In the genomic region with DNA sequence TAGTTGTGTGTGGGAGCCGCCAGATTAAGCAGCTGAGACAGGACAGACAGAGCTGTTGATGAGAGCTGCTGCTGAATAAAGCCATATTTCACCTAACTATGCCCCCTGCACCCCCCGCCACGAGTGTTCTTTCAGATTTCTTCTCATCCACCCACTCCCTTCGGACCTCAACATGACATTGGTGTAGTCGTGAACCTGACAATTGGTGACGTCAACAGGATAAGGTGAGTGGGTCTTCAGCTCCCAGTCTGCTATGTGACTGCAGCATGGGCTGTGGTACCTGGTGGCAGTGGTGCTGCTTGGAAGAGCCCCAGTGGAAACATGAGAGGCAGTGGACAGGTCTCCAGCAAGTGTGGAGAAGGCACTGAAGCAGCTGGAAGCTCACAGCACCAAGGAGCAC, we compare ENCODE assay signal across 31 cellular contexts. TPM values are rescaled to one million over a fixed set of nuclear protein-coding genes. Genes with fewer than 3 reads are reported as not detected.
"Had no signal": no experiment of that assay in that cellular context is flagged by ENCODE, and none has a peak within 500 bp of the region (broad histone marks: within the 10 kb centered on the region; RNA-seq: fewer than 3 reads in every experiment).

No MANE protein-coding gene starts in this region.

- H3K36me3 ChIP-seq: ovary, spleen, stomach, thoracic aorta, thyroid gland, tibial nerve, upper lobe of left lung, vagina had no signal

- DNase-seq: naive B cell; naive thymus-derived CD8-positive, alpha-beta T cell; nephron progenitor cell; occipital lobe; ovary; psoas muscle; spleen; stimulated activated CD4-positive, alpha-beta T cell treated with anti-CD3 and anti-CD28 coated beads, Interleukin-12 subunit alpha, Interleukin-12 subunit beta, amount 100 ng/mL, for 4 hours; stimulated activated CD4-positive, alpha-beta T cell treated with anti-CD3 and anti-CD28 coated beads, Interleukin-1b, Interleukin-23, amount 100 ng/mL, for 48 hours; stimulated activated CD4-positive, alpha-beta T cell treated with anti-CD3 and anti-CD28 coated beads, Interleukin-4, amount 100 ng/mL, for 1 hour; stimulated activated CD4-positive, alpha-beta T cell treated with anti-CD3 and anti-CD28 coated beads, Interleukin-4, amount 100 ng/mL, for 4 hours; stimulated activated CD8-positive, alpha-beta memory T cell treated with anti-CD3 and anti-CD28 coated beads, Interleukin-4, amount 100 ng/mL, for 48 hours; stimulated activated naive B cell treated with anti-CD40 and anti-IgM and Interleukin-4, amounts not matched to agents 10 μg/mL and 1 μg/mL and 100 μg/mL, for 72 hours; stimulated activated naive CD4-positive, alpha-beta T cell treated with Interleukin-2 at 50 U/mL for 16 hours; stomach; thyroid gland; trophoblast cell; upper lobe of left lung had no signal

- H2AFZ ChIP-seq: parathyroid adenoma had no signal

- H3K79me2 ChIP-seq: parathyroid adenoma had no signal

- H3K27me3 Mint-ChIP-seq: natural killer cell treated with Interleukin-12 subunit alpha and Interleukin-12 subunit beta and Interleukin-15 and Interleukin-18, amount 100 ng/mL, for 72 hours; stimulated activated naive B cell treated with anti-CD40 and anti-IgM and Interleukin-4, amounts not matched to agents 10 μg/mL and 1 μg/mL and 100 μg/mL, for 72 hours; stimulated activated naive CD8-positive, alpha-beta T cell treated with anti-CD3 and anti-CD28 coated beads, Interleukin-15, Interleukin-2, amounts not matched to agents 100 ng/mL and 50 ng/mL, for 24 hours had no signal

- H3K4me3 Mint-ChIP-seq: naive B cell; naive thymus-derived CD8-positive, alpha-beta T cell; natural killer cell treated with Interleukin-12 subunit alpha and Interleukin-12 subunit beta and Interleukin-15 and Interleukin-18, amount 100 ng/mL, for 72 hours; nephron progenitor cell; neural crest cell; stimulated activated naive B cell treated with anti-CD40 and anti-IgM and Interleukin-4, amounts not matched to agents 10 μg/mL and 1 μg/mL and 100 μg/mL, for 72 hours; stimulated activated naive CD8-positive, alpha-beta T cell treated with anti-CD3 and anti-CD28 coated beads, Interleukin-15, Interleukin-2, amounts not matched to agents 100 ng/mL and 50 ng/mL, for 24 hours had no signal

- H3K27ac ChIP-seq: ovary, parathyroid adenoma, psoas muscle, skin epidermis, spleen, stomach, thoracic aorta, thyroid gland, tibial nerve, upper lobe of left lung, vagina had no signal

- H3K36me3 Mint-ChIP-seq: naive B cell; naive thymus-derived CD8-positive, alpha-beta T cell; natural killer cell treated with Interleukin-12 subunit alpha and Interleukin-12 subunit beta and Interleukin-15 and Interleukin-18, amount 100 ng/mL, for 72 hours; stimulated activated naive B cell treated with anti-CD40 and anti-IgM and Interleukin-4, amounts not matched to agents 10 μg/mL and 1 μg/mL and 100 μg/mL, for 72 hours had no signal

- H3K27ac Mint-ChIP-seq: naive thymus-derived CD8-positive, alpha-beta T cell; natural killer cell treated with Interleukin-12 subunit alpha and Interleukin-12 subunit beta and Interleukin-15 and Interleukin-18, amount 100 ng/mL, for 72 hours; nephron progenitor cell; stimulated activated naive B cell treated with anti-CD40 and anti-IgM and Interleukin-4, amounts not matched to agents 10 μg/mL and 1 μg/mL and 100 μg/mL, for 72 hours; stimulated activated naive CD8-positive, alpha-beta T cell treated with anti-CD3 and anti-CD28 coated beads, Interleukin-15, Interleukin-2, amounts not matched to agents 100 ng/mL and 50 ng/mL, for 24 hours had no signal

- H3K4me3 ChIP-seq: ovary, psoas muscle, skin epidermis, smooth muscle cell, spleen, stomach, thoracic aorta, thyroid gland, tibial nerve, upper lobe of left lung, vagina had no signal

- H3K9me3 ChIP-seq: ovary, psoas muscle, stomach, thoracic aorta, thyroid gland, tibial nerve, upper lobe of left lung, vagina had no signal

- H3K4me2 ChIP-seq: smooth muscle cell had no signal

- H3K27me3 ChIP-seq: ovary, spleen, stomach, thyroid gland, tibial nerve, upper lobe of left lung, vagina had no signal

- ATAC-seq: naive thymus-derived CD8-positive, alpha-beta T cell; natural killer cell treated with Interleukin-12 subunit alpha and Interleukin-12 subunit beta and Interleukin-15 and Interleukin-18, amount 100 ng/mL, for 72 hours; psoas muscle; sciatic nerve; stimulated activated naive B cell treated with anti-CD40 and anti-IgM and Interleukin-4, amounts not matched to agents 10 μg/mL and 1 μg/mL and 100 μg/mL, for 72 hours had no signal

- H3K4me1 ChIP-seq: parathyroid adenoma, psoas muscle, spleen, stomach, thyroid gland, tibial nerve, upper lobe of left lung, vagina had no signal

- H3K9ac ChIP-seq: parathyroid adenoma had no signal

- H3K9me3 Mint-ChIP-seq: nephron progenitor cell had no signal

- H3K4me1 Mint-ChIP-seq: naive B cell; naive thymus-derived CD8-positive, alpha-beta T cell; nephron progenitor cell; stimulated activated naive B cell treated with anti-CD40 and anti-IgM and Interleukin-4, amounts not matched to agents 10 μg/mL and 1 μg/mL and 100 μg/mL, for 72 hours had no signal

- FAIRE-seq: urothelium cell line had no signal

RNA-seq across cellular contexts. Expression of gene KCNA4, which starts 28.3 kb away (rescaled TPM):
- total RNA-seq: naive thymus-derived CD8-positive, alpha-beta T cell; natural killer cell treated with Interleukin-12 subunit alpha and Interleukin-12 subunit beta and Interleukin-15 and Interleukin-18, amount 100 ng/mL, for 72 hours; psoas muscle; renal cortical epithelial cell; smooth muscle cell; spleen; ureter; vagina had no signal
- polyA plus RNA-seq: naive thymus-derived CD8-positive, alpha-beta T cell; psoas muscle; smooth muscle cell; spleen; stomach had no signal
